ENCODE assay signal across 22 cellular contexts in the genomic region with DNA sequence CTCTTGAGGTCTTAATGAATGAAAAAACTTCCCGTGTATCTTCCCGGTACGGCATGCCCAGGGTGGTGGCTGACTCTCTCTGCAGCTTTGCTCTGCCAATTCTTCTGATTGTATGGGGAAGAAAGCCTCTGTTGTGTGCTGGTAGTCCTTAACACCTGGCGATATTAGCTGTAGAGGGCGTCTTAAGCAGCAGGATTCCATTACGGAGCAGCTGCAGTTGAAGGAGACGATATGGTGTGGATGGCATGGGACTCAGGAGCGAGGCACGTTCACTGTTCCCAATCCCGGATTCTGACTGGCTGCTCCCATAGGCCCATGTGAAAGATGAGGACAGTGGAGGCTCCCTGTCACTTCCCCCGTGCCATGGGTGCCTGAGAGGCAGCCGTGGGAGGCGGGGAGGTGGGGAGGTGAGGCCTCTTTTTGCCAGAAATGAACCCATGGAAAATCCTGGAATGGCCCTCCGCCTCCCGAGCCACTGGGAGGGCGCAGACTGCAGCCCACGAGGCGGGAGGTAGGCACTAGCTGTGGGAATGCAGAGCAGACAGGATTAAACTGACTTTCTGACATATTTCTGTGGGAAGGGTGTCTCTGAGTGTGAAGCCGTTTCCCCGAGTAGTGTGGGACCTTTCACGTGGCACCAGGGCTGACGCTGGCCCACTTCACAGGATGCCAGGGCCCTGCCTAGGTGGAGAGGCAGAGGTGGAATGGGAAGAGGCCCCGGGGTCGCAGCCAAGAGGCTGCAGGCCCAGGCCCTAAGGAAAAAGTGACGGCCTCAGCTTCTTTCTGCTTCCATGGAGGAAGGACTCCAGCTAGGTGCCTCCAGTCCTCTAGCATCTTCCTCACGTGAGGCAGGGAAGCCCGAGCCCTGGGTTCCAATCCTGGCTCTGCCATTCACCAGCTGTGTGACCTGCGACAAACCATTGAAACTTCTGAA.
DNase-seq lines count a peak whose midpoint lies in the region; ATAC-seq, FAIRE-seq and TF ChIP-seq lines count a peak whose summit lies in the region.
"Had no signal": no experiment of that assay in that cellular context is flagged by ENCODE, and none has a peak within 500 bp of the region (broad histone marks: within the 10 kb centered on the region; RNA-seq: fewer than 3 reads in every experiment).

No MANE protein-coding gene starts in this region.

- DNase-seq in NCI-H524 (lab: John Stamatoyannopoulos, UW) (peak; percentile 25 to 79), ecto neural progenitor cell (ENCODE audit: low spot score) (peak; percentile 47), neural progenitor cell (ENCODE audit: low spot score) (peak; percentile 50), epidermal melanocyte (ENCODE audit: insufficient read length, low spot score) (no peak), SIG-M5 treated with dmso at 0.1 percent for 504 hours (lab: John Stamatoyannopoulos, UW; ENCODE audit: unreplicated experiment) (no peak)
- DNase-seq: Calu3; CD4-positive, alpha-beta T cell; DMS53; GDM1; HFFc6; NCI-H1048; NCI-H146; NCI-H2081 treated with DMSO at 0.1 percent for 48 hours; NCI-H2227 treated with DMSO at 0.1 percent for 48 hours; NCI-H526; NK-92 treated with Interleukin-12 subunit alpha and Interleukin-12 subunit beta, amount 100 ng/mL, for 24 hours; SHP77 treated with DMSO at 0.1 percent for 48 hours had no signal

- no peaks in the 10 kb centered on the region for H3K79me2 ChIP-seq in neural progenitor cell (ENCODE audit: low read depth)

- peak; percentile 76 for FAIRE-seq in G401.6 (lab: Jason Lieb, UNC)
- FAIRE-seq: GM12878, HepG2 had no signal

- peaks cover 18% of the 10 kb centered on the region for H3K9me3 Mint-ChIP-seq in neural progenitor cell

- H3K4me2 ChIP-seq in neural progenitor cell: peak overlapping the region; percentile 36
- H3K4me2 ChIP-seq: KMS-11 had no signal

- no peak for TF ChIP-seq EP300 in gastroesophageal sphincter (IDR thresholded peaks at IDR 0.05)

- TF ChIP-seq CTCF in neural progenitor cell (IDR thresholded peaks at IDR 0.05): peak; percentile 17
- no peak for TF ChIP-seq CTCF in gastroesophageal sphincter (IDR thresholded peaks at IDR 0.05)

- H2AFZ ChIP-seq in neural progenitor cell (replicated peaks): peak overlapping the region; percentile 44

- H3K9ac ChIP-seq in neural progenitor cell: no peak overlapping the region
- H3K9ac ChIP-seq: KMS-11 had no signal

- H3K36me3 ChIP-seq in neural progenitor cell: no peaks in the 10 kb centered on the region
- H3K36me3 ChIP-seq in gastroesophageal sphincter: no peaks in the 10 kb centered on the region

- H3K27ac ChIP-seq in neural progenitor cell (no peak overlapping the region), gastroesophageal sphincter (no peak overlapping the region)
- H3K27ac ChIP-seq: KMS-11 had no signal

- no peaks in the 10 kb centered on the region for H3K27me3 ChIP-seq in neural progenitor cell
- peaks cover 23% of the 10 kb centered on the region for H3K27me3 ChIP-seq in gastroesophageal sphincter

- H3K9me3 ChIP-seq in neural progenitor cell (ENCODE audit: low read depth) (no peaks in the 10 kb centered on the region), gastroesophageal sphincter (peaks cover 0 to 18% (median 0%) of the 10 kb centered on the region in 3 donors)

- no peaks in the 10 kb centered on the region for H4K20me1 ChIP-seq in neural progenitor cell (ENCODE audit: low read depth)

- peak overlapping the region; percentile 0 for H3K27ac Mint-ChIP-seq in neural progenitor cell
- H3K27ac Mint-ChIP-seq: CD4-positive, alpha-beta T cell; HFFc6 had no signal

- H3K36me3 Mint-ChIP-seq in neural progenitor cell: no peaks in the 10 kb centered on the region

- peaks cover 5% of the 10 kb centered on the region for H3K4me1 Mint-ChIP-seq in neural progenitor cell

- H3K27me3 Mint-ChIP-seq in neural progenitor cell (ENCODE audit: insufficient read depth, low read depth): peaks cover 4% of the 10 kb centered on the region

- TF ChIP-seq POLR2A in gastroesophageal sphincter (IDR thresholded peaks at IDR 0.05): no peak

- no peak overlapping the region for H3K4me3 ChIP-seq in neural progenitor cell
- H3K4me3 ChIP-seq in gastroesophageal sphincter: no peak overlapping the region
- H3K4me3 ChIP-seq: GM12878 had no signal

- peaks cover 12% of the 10 kb centered on the region for H3K4me1 ChIP-seq in neural progenitor cell
- no peaks in the 10 kb centered on the region for H3K4me1 ChIP-seq in gastroesophageal sphincter

- 50 to 62% methylated on average over 5 to 13 of the region's 28 CpGs for WGBS in gastroesophageal sphincter (ENCODE audit: low coverage in 1 of 2), 2 donors

- no peak overlapping the region for H3K4me3 Mint-ChIP-seq in neural progenitor cell
- H3K4me3 Mint-ChIP-seq: CD4-positive, alpha-beta T cell; HFFc6 had no signal

- ATAC-seq in gastroesophageal sphincter: no peak
- ATAC-seq: GM12878, HepG2 had no signal

- H3F3A ChIP-seq in neural progenitor cell (ENCODE audit: low read depth): peaks cover 14% of the 10 kb centered on the region

Comparison
In these comparisons a context has a peak if more than half of its experiments do, and no peak if none do; other contexts are left out.
1. DNase-seq: peak in NCI-H524 (2 of 2), ecto neural progenitor cell (single experiment) and neural progenitor cell (single experiment); none in epidermal melanocyte (single experiment) and SIG-M5 treated with dmso at 0.1 percent for 504 hours (single experiment).